In genomic region chr2:208415255-208415654, GRCh38 we compare ENCODE assay signal across 26 cellular contexts. TPM values are rescaled to one million over a fixed set of nuclear protein-coding genes. Genes with fewer than 3 reads are reported as not detected.
DNase-seq lines count a peak whose midpoint lies in the region; ATAC-seq, FAIRE-seq and TF ChIP-seq lines count a peak whose summit lies in the region.
"Had no signal": no experiment of that assay in that cellular context is flagged by ENCODE, and none has a peak within 500 bp of the region (broad histone marks: within the 10 kb centered on the region; RNA-seq: fewer than 3 reads in every experiment).

No MANE protein-coding gene starts in this region.

- H3K27ac ChIP-seq in coronary artery = no peak overlapping the region
- H3K27ac ChIP-seq: A549, adrenal gland, BLaER1 had no signal

- H3K4me1 Mint-ChIP-seq in WTC11 = no peaks in the 10 kb centered on the region

- H3K4me3 ChIP-seq in coronary artery = no peak overlapping the region
- H3K4me3 ChIP-seq: A549, adrenal gland, BLaER1 had no signal

- peaks cover 16% of the 10 kb centered on the region for H3K36me3 Mint-ChIP-seq in WTC11

- no peak for TF ChIP-seq CTCF in WTC11 (IDR thresholded peaks at IDR 0.05)
- TF ChIP-seq CTCF in coronary artery (IDR thresholded peaks at IDR 0.05) = no peak

- CTCF ChIA-PET in WTC11 (lab: Charles Lee) = interaction anchor here (2.9 kb wide), 1 partner anchor 8 kb away, joined by 14 read pairs; the partner anchor contains the start of gene PTH2R

- no peak for TF ChIP-seq POLR2A in GM12892 (IDR thresholded peaks at IDR 0.05; ENCODE audit: low read depth, low read length)

- ATAC-seq in GM18909 (IDR thresholded peaks at IDR 0.05; ENCODE audit: poor library complexity, unreplicated experiment) (peak; percentile 55), HG02759 (IDR thresholded peaks at IDR 0.05; ENCODE audit: unreplicated experiment) (peak; percentile 53), HG03342 (IDR thresholded peaks at IDR 0.05; ENCODE audit: unreplicated experiment) (peak; percentile 60), WTC11 (no peak), GM19397 (IDR thresholded peaks at IDR 0.05; ENCODE audit: unreplicated experiment) (no peak)
- ATAC-seq: A549 had no signal

- POLR2A ChIA-PET in WTC11 (lab: Charles Lee) = no interaction called here

- H3K27ac Mint-ChIP-seq in WTC11 = no peak overlapping the region

- no peaks in the 10 kb centered on the region; the same call in 1 of the 2 replicates for H3K27me3 Mint-ChIP-seq in WTC11 (ENCODE audit: low read depth)

- FAIRE-seq in GM12892 (lab: Jason Lieb, UNC) = peak; percentile 30
- FAIRE-seq: A549, G401.6, GM12891 had no signal

- peaks cover 49% of the 10 kb centered on the region for H3K9me3 Mint-ChIP-seq in WTC11

- DNase-seq in GM12892 (ENCODE audit: insufficient read length) = no peak
- DNase-seq in 8988T = no peak
- no peak for DNase-seq in WTC11 (ENCODE audit: low spot score)
- no peak for DNase-seq in coronary artery (ENCODE audit: low spot score)
- DNase-seq: activated CD4-positive, alpha-beta T cell treated with anti-CD3 and anti-CD28 coated beads for 48 hours; activated CD8-positive, alpha-beta memory T cell treated with anti-CD3 and anti-CD28 coated beads, Interleukin-2, amount 50 U/mL, for 4 hours; activated gamma-delta T cell; adrenal gland; foreskin fibroblast; Kasumi-1; kidney; mammary epithelial cell; NCI-H1092; NCI-H2171; NCI-H526; occipital lobe; stimulated activated CD4-positive, alpha-beta T cell treated with anti-CD3 and anti-CD28 coated beads, Interleukin-12 subunit alpha, Interleukin-12 subunit beta, amount 100 ng/mL, for 4 hours; SW 1271 had no signal

- H3K4me3 Mint-ChIP-seq in WTC11 = no peak overlapping the region

TF ChIP-seq in WTC11, 78 proteins besides CTCF, POLR2A, EP300 and RAD21:
- no peak for TF ChIP-seq NFE2L1 (CRISPR knock-in tag; IDR thresholded peaks at IDR 0.05)
- TF ChIP-seq, protein P1, sequence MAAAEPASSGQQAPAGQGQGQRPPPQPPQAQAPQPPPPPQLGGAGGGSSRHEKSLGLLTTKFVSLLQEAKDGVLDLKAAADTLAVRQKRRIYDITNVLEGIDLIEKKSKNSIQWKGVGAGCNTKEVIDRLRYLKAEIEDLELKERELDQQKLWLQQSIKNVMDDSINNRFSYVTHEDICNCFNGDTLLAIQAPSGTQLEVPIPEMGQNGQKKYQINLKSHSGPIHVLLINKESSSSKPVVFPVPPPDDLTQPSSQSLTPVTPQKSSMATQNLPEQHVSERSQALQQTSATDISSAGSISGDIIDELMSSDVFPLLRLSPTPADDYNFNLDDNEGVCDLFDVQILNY (CRISPR knock-in tag; IDR thresholded peaks at IDR 0.05) = no peak
- TF ChIP-seq, protein P2, sequence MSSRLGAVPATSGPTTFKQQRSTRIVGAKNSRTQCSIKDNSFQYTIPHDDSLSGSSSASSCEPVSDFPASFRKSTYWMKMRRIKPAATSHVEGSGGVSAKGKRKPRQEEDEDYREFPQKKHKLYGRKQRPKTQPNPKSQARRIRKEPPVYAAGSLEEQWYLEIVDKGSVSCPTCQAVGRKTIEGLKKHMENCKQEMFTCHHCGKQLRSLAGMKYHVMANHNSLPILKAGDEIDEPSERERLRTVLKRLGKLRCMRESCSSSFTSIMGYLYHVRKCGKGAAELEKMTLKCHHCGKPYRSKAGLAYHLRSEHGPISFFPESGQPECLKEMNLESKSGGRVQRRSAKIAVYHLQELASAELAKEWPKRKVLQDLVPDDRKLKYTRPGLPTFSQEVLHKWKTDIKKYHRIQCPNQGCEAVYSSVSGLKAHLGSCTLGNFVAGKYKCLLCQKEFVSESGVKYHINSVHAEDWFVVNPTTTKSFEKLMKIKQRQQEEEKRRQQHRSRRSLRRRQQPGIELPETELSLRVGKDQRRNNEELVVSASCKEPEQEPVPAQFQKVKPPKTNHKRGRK (CRISPR knock-in tag; IDR thresholded peaks at IDR 0.05; ENCODE audit: borderline replicate concordance) = no peak
- TF ChIP-seq E2F1 (CRISPR knock-in tag; IDR thresholded peaks at IDR 0.05) = no peak
- TF ChIP-seq ZNF416 (CRISPR knock-in tag; IDR thresholded peaks at IDR 0.05) = no peak
- TF ChIP-seq, protein P3, sequence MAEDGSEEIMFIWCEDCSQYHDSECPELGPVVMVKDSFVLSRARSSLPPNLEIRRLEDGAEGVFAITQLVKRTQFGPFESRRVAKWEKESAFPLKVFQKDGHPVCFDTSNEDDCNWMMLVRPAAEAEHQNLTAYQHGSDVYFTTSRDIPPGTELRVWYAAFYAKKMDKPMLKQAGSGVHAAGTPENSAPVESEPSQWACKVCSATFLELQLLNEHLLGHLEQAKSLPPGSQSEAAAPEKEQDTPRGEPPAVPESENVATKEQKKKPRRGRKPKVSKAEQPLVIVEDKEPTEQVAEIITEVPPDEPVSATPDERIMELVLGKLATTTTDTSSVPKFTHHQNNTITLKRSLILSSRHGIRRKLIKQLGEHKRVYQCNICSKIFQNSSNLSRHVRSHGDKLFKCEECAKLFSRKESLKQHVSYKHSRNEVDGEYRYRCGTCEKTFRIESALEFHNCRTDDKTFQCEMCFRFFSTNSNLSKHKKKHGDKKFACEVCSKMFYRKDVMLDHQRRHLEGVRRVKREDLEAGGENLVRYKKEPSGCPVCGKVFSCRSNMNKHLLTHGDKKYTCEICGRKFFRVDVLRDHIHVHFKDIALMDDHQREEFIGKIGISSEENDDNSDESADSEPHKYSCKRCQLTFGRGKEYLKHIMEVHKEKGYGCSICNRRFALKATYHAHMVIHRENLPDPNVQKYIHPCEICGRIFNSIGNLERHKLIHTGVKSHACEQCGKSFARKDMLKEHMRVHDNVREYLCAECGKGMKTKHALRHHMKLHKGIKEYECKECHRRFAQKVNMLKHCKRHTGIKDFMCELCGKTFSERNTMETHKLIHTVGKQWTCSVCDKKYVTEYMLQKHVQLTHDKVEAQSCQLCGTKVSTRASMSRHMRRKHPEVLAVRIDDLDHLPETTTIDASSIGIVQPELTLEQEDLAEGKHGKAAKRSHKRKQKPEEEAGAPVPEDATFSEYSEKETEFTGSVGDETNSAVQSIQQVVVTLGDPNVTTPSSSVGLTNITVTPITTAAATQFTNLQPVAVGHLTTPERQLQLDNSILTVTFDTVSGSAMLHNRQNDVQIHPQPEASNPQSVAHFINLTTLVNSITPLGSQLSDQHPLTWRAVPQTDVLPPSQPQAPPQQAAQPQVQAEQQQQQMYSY (CRISPR knock-in tag; IDR thresholded peaks at IDR 0.05) = no peak
- TF ChIP-seq ZNF396 (CRISPR knock-in tag; IDR thresholded peaks at IDR 0.05; ENCODE audit: borderline replicate concordance) = no peak
- TF ChIP-seq RELA (CRISPR knock-in tag; IDR thresholded peaks at IDR 0.05; ENCODE audit: borderline replicate concordance) = no peak
- TF ChIP-seq TEAD4 (CRISPR knock-in tag; IDR thresholded peaks at IDR 0.05) = no peak
- TF ChIP-seq ZBTB21 (CRISPR knock-in tag; IDR thresholded peaks at IDR 0.05; ENCODE audit: borderline replicate concordance) = no peak
- TF ChIP-seq NR1H2 (CRISPR knock-in tag; IDR thresholded peaks at IDR 0.05) = no peak
- TF ChIP-seq, protein P4, sequence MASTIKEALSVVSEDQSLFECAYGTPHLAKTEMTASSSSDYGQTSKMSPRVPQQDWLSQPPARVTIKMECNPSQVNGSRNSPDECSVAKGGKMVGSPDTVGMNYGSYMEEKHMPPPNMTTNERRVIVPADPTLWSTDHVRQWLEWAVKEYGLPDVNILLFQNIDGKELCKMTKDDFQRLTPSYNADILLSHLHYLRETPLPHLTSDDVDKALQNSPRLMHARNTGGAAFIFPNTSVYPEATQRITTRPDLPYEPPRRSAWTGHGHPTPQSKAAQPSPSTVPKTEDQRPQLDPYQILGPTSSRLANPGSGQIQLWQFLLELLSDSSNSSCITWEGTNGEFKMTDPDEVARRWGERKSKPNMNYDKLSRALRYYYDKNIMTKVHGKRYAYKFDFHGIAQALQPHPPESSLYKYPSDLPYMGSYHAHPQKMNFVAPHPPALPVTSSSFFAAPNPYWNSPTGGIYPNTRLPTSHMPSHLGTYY (CRISPR knock-in tag; IDR thresholded peaks at IDR 0.05) = no peak
- TF ChIP-seq FOXJ3 (CRISPR knock-in tag; IDR thresholded peaks at IDR 0.05; ENCODE audit: borderline replicate concordance) = no peak
- no peak for TF ChIP-seq AR (CRISPR knock-in tag; IDR thresholded peaks at IDR 0.05)
- no peak for TF ChIP-seq PRRX2 (CRISPR knock-in tag; IDR thresholded peaks at IDR 0.05)
- no peak for TF ChIP-seq EMX1 (CRISPR knock-in tag; IDR thresholded peaks at IDR 0.05)

RNA-seq across cellular contexts. Expression of gene PTH2R, which starts 8.7 kb away (rescaled TPM):
- polyA plus RNA-seq in GM12892 (2012; ENCODE audit: missing spikeins) = not detected
- total RNA-seq in WTC11 (2021) = 0.34 to 0.48 TPM (median 0.37 TPM) in 3 replicates
- polyA plus RNA-seq: A549, mammary epithelial cell had no signal

Comparison
In these comparisons a context has a peak if more than half of its experiments do, and no peak if none do; other contexts are left out.
1. ATAC-seq: peak in GM18909 (single experiment), HG02759 (single experiment) and HG03342 (single experiment); none in WTC11 (single experiment) and GM19397 (single experiment).